In genomic region chr11:105045897-105046296, GRCh38 we compare ENCODE assay signal across 10 cellular contexts. TPM values are rescaled to one million over a fixed set of nuclear protein-coding genes. Genes with fewer than 3 reads are reported as not detected.
DNase-seq lines count a peak whose midpoint lies in the region; ATAC-seq and TF ChIP-seq lines count a peak whose summit lies in the region.
"Had no signal": no experiment of that assay in that cellular context is flagged by ENCODE, and none has a peak within 500 bp of the region (broad histone marks: within the 10 kb centered on the region; RNA-seq: fewer than 3 reads in every experiment).

No MANE protein-coding gene starts in this region.

- H3K27me3 ChIP-seq in suprapubic skin = no peaks in the 10 kb centered on the region
- H3K27me3 ChIP-seq in prostate gland (replicated peaks; ENCODE audit: insufficient read depth) = no peaks in the 10 kb centered on the region

- TF ChIP-seq POLR2A in suprapubic skin (IDR thresholded peaks at IDR 0.05) (no peak), prostate gland (IDR thresholded peaks at IDR 0.05) (no peak)

- peaks cover 30% of the 10 kb centered on the region for H3K4me1 ChIP-seq in suprapubic skin
- H3K4me1 ChIP-seq in prostate gland (replicated peaks) = no peaks in the 10 kb centered on the region

- 56% methylated on average over 4 of the region's 4 CpGs for WGBS in suprapubic skin
- 96% methylated on average over 4 of the region's 4 CpGs for WGBS in prostate gland

- peaks cover 3% of the 10 kb centered on the region for H3K36me3 Mint-ChIP-seq in activated naive CD4-positive, alpha-beta T cell treated with anti-CD3 and anti-CD28 coated beads for 36 hours (ENCODE audit: low read depth)
- peaks cover 10% of the 10 kb centered on the region for H3K36me3 Mint-ChIP-seq in activated T-helper 17 cell treated with anti-CD3 and anti-CD28 coated beads, Interleukin-2, amount 50 U/mL, for 72 hours (ENCODE audit: low read depth)

- CTCF ChIA-PET in activated naive CD4-positive, alpha-beta T cell treated with anti-CD3 and anti-CD28 coated beads for 36 hours (lab: Charles Lee) = no interaction called here

- no peak overlapping the region for H3K27ac Mint-ChIP-seq in activated naive CD4-positive, alpha-beta T cell treated with anti-CD3 and anti-CD28 coated beads for 36 hours
- H3K27ac Mint-ChIP-seq in activated T-helper 17 cell treated with anti-CD3 and anti-CD28 coated beads, Interleukin-2, amount 50 U/mL, for 72 hours = peak overlapping the region; percentile 26

- no peaks in the 10 kb centered on the region for H3K36me3 ChIP-seq in suprapubic skin
- H3K36me3 ChIP-seq in prostate gland = no peaks in the 10 kb centered on the region

- H3K4me3 ChIP-seq in suprapubic skin (no peak overlapping the region), prostate gland (no peak overlapping the region)

- H3K27me3 Mint-ChIP-seq in activated naive CD4-positive, alpha-beta T cell treated with anti-CD3 and anti-CD28 coated beads for 36 hours (ENCODE audit: low read depth) = no peaks in the 10 kb centered on the region
- H3K27me3 Mint-ChIP-seq in activated T-helper 17 cell treated with anti-CD3 and anti-CD28 coated beads, Interleukin-2, amount 50 U/mL, for 72 hours = no peaks in the 10 kb centered on the region

- TF ChIP-seq CTCF in suprapubic skin (IDR thresholded peaks at IDR 0.05) (no peak), prostate gland (IDR thresholded peaks at IDR 0.05) (no peak)

- peak overlapping the region; percentile 50 for H3K27ac ChIP-seq in suprapubic skin
- H3K27ac ChIP-seq in prostate gland = no peak overlapping the region

- H3K4me1 Mint-ChIP-seq in activated naive CD4-positive, alpha-beta T cell treated with anti-CD3 and anti-CD28 coated beads for 36 hours (ENCODE audit: low read depth) = peaks cover 44% of the 10 kb centered on the region
- peaks cover 34% of the 10 kb centered on the region for H3K4me1 Mint-ChIP-seq in activated T-helper 17 cell treated with anti-CD3 and anti-CD28 coated beads, Interleukin-2, amount 50 U/mL, for 72 hours

- peak overlapping the region; percentile 43 for H3K4me3 Mint-ChIP-seq in activated naive CD4-positive, alpha-beta T cell treated with anti-CD3 and anti-CD28 coated beads for 36 hours
- H3K4me3 Mint-ChIP-seq in activated T-helper 17 cell treated with anti-CD3 and anti-CD28 coated beads, Interleukin-2, amount 50 U/mL, for 72 hours = peak overlapping the region; percentile 79

- no peak for ATAC-seq in activated T-helper 17 cell treated with anti-CD3 and anti-CD28 coated beads, Interleukin-2, amount 50 U/mL, for 72 hours (replicated peaks)
- ATAC-seq in HG02759 (IDR thresholded peaks at IDR 0.05; ENCODE audit: unreplicated experiment) = no peak

- H3K9me3 ChIP-seq in suprapubic skin = no peaks in the 10 kb centered on the region
- no peaks in the 10 kb centered on the region for H3K9me3 ChIP-seq in prostate gland

- no peak for DNase-seq in activated naive CD4-positive, alpha-beta T cell treated with anti-CD3 and anti-CD28 coated beads for 36 hours
- DNase-seq in activated naive CD4-positive, alpha-beta T cell treated with Interleukin-2 at 50 U/mL for 16 hours = no peak
- peak; percentile 48 for DNase-seq in iris pigment epithelial cell (ENCODE audit: low read depth)
- DNase-seq in suprapubic skin (ENCODE audit: low spot score in 2 of 2) = peak in 1 of 2 donors; percentile 73
- no peak for DNase-seq in prostate gland (ENCODE audit: low spot score)
- DNase-seq in NCI-H82 (lab: John Stamatoyannopoulos, UW) = no peak
- DNase-seq: C1 segment of cervical spinal cord, posterior cingulate gyrus had no signal

- no peaks in the 10 kb centered on the region for H3K9me3 Mint-ChIP-seq in activated naive CD4-positive, alpha-beta T cell treated with anti-CD3 and anti-CD28 coated beads for 36 hours
- H3K9me3 Mint-ChIP-seq in activated T-helper 17 cell treated with anti-CD3 and anti-CD28 coated beads, Interleukin-2, amount 50 U/mL, for 72 hours = no peaks in the 10 kb centered on the region

- TF ChIP-seq EP300 in suprapubic skin (IDR thresholded peaks at IDR 0.05) = no peak

- intact Hi-C loops in activated naive CD4-positive, alpha-beta T cell treated with anti-CD3 and anti-CD28 coated beads for 36 hours (cut with micrococcal nuclease) = loop anchor here (1.0 to 10.0 kb wide), 6 partner anchors 11 to 1029 kb away; partner anchors contain the start of genes AASDHPPT, CASP1, CASP4 and KBTBD3
- intact Hi-C loops in prostate gland (cut with DNase I) = no loop called here

RNA-seq across cellular contexts. Expression of gene CARD16, which starts 0.8 kb away (rescaled TPM):
- 10 to 100 TPM in 1 of 2 experiments, 1 to 10 TPM in 1; 9.5 to 10.9 TPM for total RNA-seq in activated naive CD4-positive, alpha-beta T cell treated with anti-CD3 and anti-CD28 coated beads for 36 hours
- total RNA-seq in activated T-helper 17 cell treated with anti-CD3 and anti-CD28 coated beads, Interleukin-2, amount 50 U/mL, for 72 hours = 10 to 100 TPM in 1 of 2 donors, 1 to 10 TPM in 1; 8.8 to 25.7 TPM
- total RNA-seq in suprapubic skin (1 to 10 TPM; 1.6 to 9.0 (median 3.5) TPM), prostate gland (1 to 10 TPM; 6.7 to 7.9 TPM)

RNA-seq across cellular contexts. Expression of gene CASP1, which starts 11.0 kb away (rescaled TPM):
- total RNA-seq in activated naive CD4-positive, alpha-beta T cell treated with anti-CD3 and anti-CD28 coated beads for 36 hours = 10 to 100 TPM; 23.8 to 24.5 TPM
- 10 to 100 TPM; 39.5 to 59.9 TPM for total RNA-seq in activated T-helper 17 cell treated with anti-CD3 and anti-CD28 coated beads, Interleukin-2, amount 50 U/mL, for 72 hours
- total RNA-seq in suprapubic skin = 10 to 100 TPM; 20.1 to 35.7 (median 28.3) TPM
- total RNA-seq in prostate gland = 10 to 100 TPM in 1 of 2 donors, 1 to 10 TPM in 1; 3.5 to 20.1 TPM

RNA-seq across cellular contexts. Expression of gene CASP5, which starts 22.9 kb away (rescaled TPM):
- not detected for total RNA-seq in activated naive CD4-positive, alpha-beta T cell treated with anti-CD3 and anti-CD28 coated beads for 36 hours
- total RNA-seq in activated T-helper 17 cell treated with anti-CD3 and anti-CD28 coated beads, Interleukin-2, amount 50 U/mL, for 72 hours = not detected
- total RNA-seq in suprapubic skin (not detected), prostate gland (not detected)
